10 cellular contexts compared by ENCODE assay signal in genomic region chr1:156616463-156616862, GRCh38.
DNase-seq lines count a peak whose midpoint lies in the region; ATAC-seq, FAIRE-seq and TF ChIP-seq lines count a peak whose summit lies in the region.
"Had no signal": no experiment of that assay in that cellular context is flagged by ENCODE, and none has a peak within 500 bp of the region (broad histone marks: within the 10 kb centered on the region; RNA-seq: fewer than 3 reads in every experiment).

No MANE protein-coding gene starts in this region.

- H3K4me1 Mint-ChIP-seq in nephron: peaks cover 18% of the 10 kb centered on the region
- H3K4me1 Mint-ChIP-seq: stimulated activated memory B cell treated with anti-CD40 and anti-IgM and Interleukin-4, amounts not matched to agents 10 μg/mL and 1 μg/mL and 100 μg/mL, for 72 hours had no signal

- H3K36me3 Mint-ChIP-seq in nephron (ENCODE audit: low read depth): no peaks in the 10 kb centered on the region
- H3K36me3 Mint-ChIP-seq: stimulated activated memory B cell treated with anti-CD40 and anti-IgM and Interleukin-4, amounts not matched to agents 10 μg/mL and 1 μg/mL and 100 μg/mL, for 72 hours had no signal

- FAIRE-seq in endometrium (lab: Jason Lieb, UNC): peak; percentile 96
- FAIRE-seq in D721Med (lab: Jason Lieb, UNC): no peak

- peak overlapping the region; percentile 48 to 76 (median 66) for H3K27ac Mint-ChIP-seq in nephron
- H3K27ac Mint-ChIP-seq: activated CD8-positive, alpha-beta T cell treated with anti-CD3 and anti-CD28 coated beads, Interleukin-2, amount 10 ng/mL, durations not matched to agents 7 days and 5 days; stimulated activated memory B cell treated with anti-CD40 and anti-IgM and Interleukin-4, amounts not matched to agents 10 μg/mL and 1 μg/mL and 100 μg/mL, for 72 hours had no signal

- peaks cover 50% of the 10 kb centered on the region for H3K27me3 Mint-ChIP-seq in nephron (ENCODE audit: low read depth)

- DNase-seq in COLO829 (ENCODE audit: low spot score): peak; percentile 98
- DNase-seq in NCI-H345 treated with DMSO at 0.1 percent for 48 hours (lab: John Stamatoyannopoulos, UW; ENCODE audit: unreplicated experiment): peak; percentile 35
- DNase-seq in D721Med (ENCODE audit: insufficient read length, low spot score): no peak
- no peak for DNase-seq in HPDE6-E6E7 (ENCODE audit: extremely low spot score)
- DNase-seq in RPMI8226: no peak
- DNase-seq: activated CD8-positive, alpha-beta T cell treated with anti-CD3 and anti-CD28 coated beads, Interleukin-2, amount 10 ng/mL, durations not matched to agents 7 days and 5 days had no signal

- TF ChIP-seq CTCF in nephron (IDR thresholded peaks at IDR 0.05; ENCODE audit: unreplicated experiment in 3 of 3): peak in 2 of 3 experiments; percentile 8 to 20
- TF ChIP-seq CTCF in D721Med (IDR thresholded peaks at IDR 0.05; ENCODE audit: insufficient read depth, missing control alignments): no peak

- peak overlapping the region in 1 of 3 experiments; percentile 17 for H3K4me3 Mint-ChIP-seq in nephron
- H3K4me3 Mint-ChIP-seq: activated CD8-positive, alpha-beta T cell treated with anti-CD3 and anti-CD28 coated beads, Interleukin-2, amount 10 ng/mL, durations not matched to agents 7 days and 5 days; stimulated activated memory B cell treated with anti-CD40 and anti-IgM and Interleukin-4, amounts not matched to agents 10 μg/mL and 1 μg/mL and 100 μg/mL, for 72 hours had no signal

- H3K9me3 Mint-ChIP-seq in nephron: no peaks in the 10 kb centered on the region
- H3K9me3 Mint-ChIP-seq: stimulated activated memory B cell treated with anti-CD40 and anti-IgM and Interleukin-4, amounts not matched to agents 10 μg/mL and 1 μg/mL and 100 μg/mL, for 72 hours had no signal

- no peak for ATAC-seq in GM19452 (IDR thresholded peaks at IDR 0.05; ENCODE audit: unreplicated experiment)
- ATAC-seq: activated CD8-positive, alpha-beta T cell treated with anti-CD3 and anti-CD28 coated beads, Interleukin-2, amount 10 ng/mL, durations not matched to agents 7 days and 5 days; stimulated activated memory B cell treated with anti-CD40 and anti-IgM and Interleukin-4, amounts not matched to agents 10 μg/mL and 1 μg/mL and 100 μg/mL, for 72 hours had no signal

Comparison
In these comparisons a context has a peak if more than half of its experiments do, and no peak if none do; other contexts are left out.
1. DNase-seq: peak in COLO829 (single experiment) and NCI-H345 treated with DMSO at 0.1 percent for 48 hours (single experiment); none in D721Med (single experiment), HPDE6-E6E7 (single experiment) and RPMI8226 (single experiment).